ENCODE assay signal across 19 cellular contexts in the genomic region with DNA sequence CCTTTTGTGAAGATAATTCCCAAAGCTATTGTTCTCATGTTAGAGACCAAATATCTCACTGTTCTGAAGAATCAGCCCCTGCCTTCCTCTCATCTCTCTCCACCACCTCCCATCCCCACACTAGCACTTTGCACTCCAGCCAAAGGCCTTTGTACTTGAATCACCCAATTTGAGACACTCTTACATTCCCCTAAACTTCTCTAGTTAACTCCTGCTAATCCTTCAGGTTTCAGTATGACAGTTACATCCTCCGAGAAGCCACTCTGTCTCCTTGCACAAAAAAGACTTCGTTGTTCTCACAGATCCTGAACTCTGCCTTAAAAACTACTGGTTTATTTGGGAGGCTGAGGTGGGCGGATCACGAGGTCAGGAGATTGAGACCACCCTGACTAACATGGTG.
"Had no signal": no experiment of that assay in that cellular context is flagged by ENCODE, and none has a peak within 500 bp of the region (broad histone marks: within the 10 kb centered on the region; RNA-seq: fewer than 3 reads in every experiment).

No MANE protein-coding gene starts in this region.

- DNase-seq: effector memory CD8-positive, alpha-beta T cell; glutamatergic neuron; islet precursor cell; mucosa of descending colon; naive thymus-derived CD8-positive, alpha-beta T cell; ovary; sigmoid colon; stimulated activated CD4-positive, alpha-beta T cell treated with anti-CD3 and anti-CD28 coated beads, Interleukin-2, amount 100 ng/mL, for 24 hours; stimulated activated CD4-positive, alpha-beta T cell treated with anti-CD3 and anti-CD28 coated beads, Interleukin-4, amount 100 ng/mL, for 4 hours; stimulated activated naive B cell treated with anti-CD40 and anti-IgM and Interleukin-4, amounts not matched to agents 10 μg/mL and 1 μg/mL and 100 μg/mL, for 72 hours; upper lobe of left lung had no signal

- H3K27me3 Mint-ChIP-seq: effector memory CD8-positive, alpha-beta T cell; stimulated activated naive B cell treated with anti-CD40 and anti-IgM and Interleukin-4, amounts not matched to agents 10 μg/mL and 1 μg/mL and 100 μg/mL, for 72 hours had no signal

- H3K36me3 Mint-ChIP-seq: naive thymus-derived CD8-positive, alpha-beta T cell; stimulated activated naive B cell treated with anti-CD40 and anti-IgM and Interleukin-4, amounts not matched to agents 10 μg/mL and 1 μg/mL and 100 μg/mL, for 72 hours had no signal

- H3K4me3 ChIP-seq: esophagus muscularis mucosa, gastroesophageal sphincter, mucosa of descending colon, ovary, right atrium auricular region, sigmoid colon, skin epidermis, upper lobe of left lung, vagina had no signal

- H3K9me3 ChIP-seq: esophagus muscularis mucosa, gastroesophageal sphincter, mucosa of descending colon, ovary, right atrium auricular region, sigmoid colon, upper lobe of left lung, vagina had no signal

- ATAC-seq: effector memory CD8-positive, alpha-beta T cell; gastroesophageal sphincter; left lobe of liver; mucosa of descending colon; naive thymus-derived CD8-positive, alpha-beta T cell; stimulated activated naive B cell treated with anti-CD40 and anti-IgM and Interleukin-4, amounts not matched to agents 10 μg/mL and 1 μg/mL and 100 μg/mL, for 72 hours had no signal

- H3K27ac Mint-ChIP-seq: dendritic cell treated with granulocyte-macrophage colony-stimulating factor and Interleukin-4, amounts not matched to agents 40 ng/mL and 50 ng/mL, for 4 days; effector memory CD8-positive, alpha-beta T cell; naive thymus-derived CD8-positive, alpha-beta T cell; stimulated activated naive B cell treated with anti-CD40 and anti-IgM and Interleukin-4, amounts not matched to agents 10 μg/mL and 1 μg/mL and 100 μg/mL, for 72 hours had no signal

- H3K36me3 ChIP-seq: esophagus muscularis mucosa, gastroesophageal sphincter, ovary, right atrium auricular region, sigmoid colon, upper lobe of left lung, vagina had no signal

- H3K4me3 Mint-ChIP-seq: dendritic cell treated with granulocyte-macrophage colony-stimulating factor and Interleukin-4, amounts not matched to agents 40 ng/mL and 50 ng/mL, for 4 days; effector memory CD8-positive, alpha-beta T cell; naive thymus-derived CD8-positive, alpha-beta T cell; neural crest cell; stimulated activated naive B cell treated with anti-CD40 and anti-IgM and Interleukin-4, amounts not matched to agents 10 μg/mL and 1 μg/mL and 100 μg/mL, for 72 hours had no signal

- H3K27me3 ChIP-seq: esophagus muscularis mucosa, gastroesophageal sphincter, ovary, right atrium auricular region, sigmoid colon, upper lobe of left lung, vagina had no signal

- H3K27ac ChIP-seq: esophagus muscularis mucosa, gastroesophageal sphincter, ovary, right atrium auricular region, sigmoid colon, upper lobe of left lung, vagina had no signal

- H3K9me3 Mint-ChIP-seq: effector memory CD8-positive, alpha-beta T cell; naive thymus-derived CD8-positive, alpha-beta T cell; stimulated activated naive B cell treated with anti-CD40 and anti-IgM and Interleukin-4, amounts not matched to agents 10 μg/mL and 1 μg/mL and 100 μg/mL, for 72 hours had no signal
